ENCODE assay signal across 14 cellular contexts in the genomic region with DNA sequence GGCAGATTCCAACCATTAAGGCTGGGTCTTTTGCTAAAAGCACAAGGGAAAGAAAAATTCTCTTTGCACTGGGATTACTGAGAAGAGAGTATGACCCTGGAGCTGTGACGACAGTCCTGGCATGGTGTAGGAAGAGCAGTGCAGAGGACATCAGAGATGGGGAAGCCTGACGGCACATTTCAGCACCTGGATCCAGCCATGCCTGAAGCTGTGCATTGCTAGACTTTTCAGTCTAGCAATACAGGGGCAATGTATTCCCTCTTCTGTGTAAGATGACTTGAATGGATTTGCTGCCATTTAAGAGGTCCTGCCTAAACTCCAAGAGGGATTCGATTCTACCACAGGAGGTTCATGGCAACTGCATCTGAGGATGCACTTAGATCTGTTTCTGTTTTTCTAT. TPM values are rescaled to one million over a fixed set of nuclear protein-coding genes. Genes with fewer than 3 reads are reported as not detected.
DNase-seq lines count a peak whose midpoint lies in the region; ATAC-seq, FAIRE-seq and TF ChIP-seq lines count a peak whose summit lies in the region.
"Had no signal": no experiment of that assay in that cellular context is flagged by ENCODE, and none has a peak within 500 bp of the region (broad histone marks: within the 10 kb centered on the region; RNA-seq: fewer than 3 reads in every experiment).

No MANE protein-coding gene starts in this region.

- POLR2A ChIA-PET in H1 (lab: Charles Lee; ENCODE audit: partially characterized antibody), result interaction anchor here (0.9 to 2.5 kb wide), 7 partner anchors 9 to 74 kb away, joined by 3 to 11 read pairs (median 5); partner anchors contain the start of gene SQSTM1
- POLR2A ChIA-PET in activated CD4-positive, alpha-beta T cell treated with anti-CD3 and anti-CD28 coated beads for 36 hours (lab: Charles Lee), result no interaction called here

- H3K4me1 ChIP-seq in H1 (replicated peaks in 1 of 4; ENCODE audit: control insufficient read depth in 3 of 4, insufficient read depth in 4 of 4, low read length in 3 of 4), result no peaks in the 10 kb centered on the region; a peak in 1 of 7 replicates
- H3K4me1 ChIP-seq in osteoblast (ENCODE audit: insufficient read depth, low read length), result no peaks in the 10 kb centered on the region
- H3K4me1 ChIP-seq in gastroesophageal sphincter, result no peaks in the 10 kb centered on the region

- no peaks in the 10 kb centered on the region for H3K79me2 ChIP-seq in H1 (ENCODE audit: control insufficient read depth in 1 of 2, insufficient read depth in 2 of 2, low read length in 2 of 2)
- H3K79me2 ChIP-seq in osteoblast (ENCODE audit: insufficient read depth, low read length), result no peaks in the 10 kb centered on the region

- no peak overlapping the region for H4K8ac ChIP-seq in H1 (ENCODE audit: extremely low read depth, insufficient read depth, low read length)

- no peak overlapping the region for H3K4me2 ChIP-seq in H1 (ENCODE audit: insufficient read depth in 1 of 2, low read depth in 2 of 2, low read length in 2 of 2)
- H3K4me2 ChIP-seq in osteoblast (ENCODE audit: insufficient read depth, low read length), result no peak overlapping the region
- H3K4me2 ChIP-seq: BLaER1 had no signal

- H3K27me3 Mint-ChIP-seq in activated CD4-positive, alpha-beta T cell treated with anti-CD3 and anti-CD28 coated beads for 36 hours, result no peaks in the 10 kb centered on the region
- H3K27me3 Mint-ChIP-seq: CD4-positive, alpha-beta memory T cell had no signal

- CTCF ChIA-PET in H1 (lab: Charles Lee; ENCODE audit: partially characterized antibody), result interaction anchor here (0.9 to 8.0 kb wide), 17 partner anchors 9 to 69 kb away, joined by 3 to 67 read pairs (median 5); partner anchors contain the start of genes MRNIP and TBC1D9B
- CTCF ChIA-PET in activated CD4-positive, alpha-beta T cell treated with anti-CD3 and anti-CD28 coated beads for 36 hours (lab: Charles Lee), result interaction anchor here (0.9 to 1.6 kb wide), 2 partner anchors 9 to 69 kb away, joined by 4 to 9 read pairs; no protein-coding TSS in a partner anchor

- WGBS in H1 (ENCODE audit: extremely low coverage in 1 of 2, insufficient coverage in 1 of 2, insufficient read length in 1 of 2, insufficient replicate concordance in 2 of 2, low coverage in 1 of 2, low lambda C conversion rate in 2 of 2, missing lambda C conversion rate in 1 of 2), 2 experiments, result 90% methylated on average over 3 of the region's 3 CpGs; no CpG with 5 or more reads in 1 of the 2 experiments
- 90 to 96% methylated on average over 2 to 3 of the region's 3 CpGs for WGBS in gastroesophageal sphincter (ENCODE audit: low coverage in 1 of 2), 2 donors

- TF ChIP-seq POLR2A in H1 (IDR thresholded peaks at IDR 0.05; ENCODE audit: control extremely low read depth in 1 of 2, low read depth in 2 of 2, low read length in 2 of 2) (no peak), gastroesophageal sphincter (IDR thresholded peaks at IDR 0.05) (no peak)

- TF ChIP-seq RAD21 in H1 (IDR thresholded peaks at IDR 0.05 in 1 of 2, conservative IDR thresholded peaks at IDR 0.05 in 1 of 2; ENCODE audit: low read depth in 2 of 2, low read length in 2 of 2), result no peak

- no peak overlapping the region for H3K9ac ChIP-seq in H1 (replicated peaks in 1 of 4; ENCODE audit: extremely low read depth in 1 of 4, low read depth in 3 of 4, low read length in 3 of 4)
- H3K9ac ChIP-seq: BLaER1, GM23248 had no signal

- intact Hi-C loops in activated CD4-positive, alpha-beta T cell treated with anti-CD3 and anti-CD28 coated beads for 36 hours (cut with DNase I, micrococcal nuclease), result no loop called here

- H2AK5ac ChIP-seq in H1 (ENCODE audit: low read depth, low read length), result no peak overlapping the region

- H3K23ac ChIP-seq in H1 (ENCODE audit: insufficient read length), result no peak overlapping the region

- no peak overlapping the region for H3K27ac ChIP-seq in H1 (ENCODE audit: low read depth, low read length)
- no peak overlapping the region for H3K27ac ChIP-seq in osteoblast (ENCODE audit: low read depth, low read length)
- H3K27ac ChIP-seq in gastroesophageal sphincter, result no peak overlapping the region
- H3K27ac ChIP-seq: BLaER1, GM23248 had no signal

- H2BK5ac ChIP-seq in H1 (ENCODE audit: low read depth, low read length), result 0 out of 2 replicates have a peak overlapping the region, but pooled peaks have one; percentile 37

- no peak overlapping the region for H3K4ac ChIP-seq in H1 (replicated peaks; ENCODE audit: insufficient read length, low read depth, low read length)

- peak; percentile 12 for DNase-seq in 8988T
- DNase-seq in NAMALWA (ENCODE audit: low spot score), result peak; percentile 25
- no peak for DNase-seq in H1 (ENCODE audit: low read depth in 1 of 2, low spot score in 2 of 2)
- DNase-seq in osteoblast (ENCODE audit: insufficient read length, low spot score, missing footprints), result peak; percentile 58
- no peak for DNase-seq in activated CD4-positive, alpha-beta T cell treated with anti-CD3 and anti-CD28 coated beads for 36 hours
- DNase-seq: CD4-positive, alpha-beta memory T cell; GDM1; NCI-H187; NCI-H2107; SIG-M5 had no signal

- no peak overlapping the region for H4K5ac ChIP-seq in H1 (ENCODE audit: insufficient read length, low read depth, low read length)

- H3K4me3 ChIP-seq in H1 (ENCODE audit: extremely low read depth in 1 of 4, insufficient read depth in 2 of 4, low read depth in 3 of 4, low read length in 4 of 4) (no peak overlapping the region), osteoblast (ENCODE audit: insufficient read depth, low read length) (no peak overlapping the region), gastroesophageal sphincter (no peak overlapping the region)
- H3K4me3 ChIP-seq: BLaER1, GM23248 had no signal

- ATAC-seq in GM21381 (IDR thresholded peaks at IDR 0.05; ENCODE audit: unreplicated experiment) (no peak), gastroesophageal sphincter (no peak)
- ATAC-seq in activated CD4-positive, alpha-beta T cell treated with anti-CD3 and anti-CD28 coated beads for 36 hours, result no peak

- H3K4me3 Mint-ChIP-seq in activated CD4-positive, alpha-beta T cell treated with anti-CD3 and anti-CD28 coated beads for 36 hours, result no peak overlapping the region

- no peaks in the 10 kb centered on the region for H3K79me1 ChIP-seq in H1 (ENCODE audit: low read depth, low read length)

- H2BK120ac ChIP-seq in H1 (replicated peaks; ENCODE audit: low read depth, low read length), result no peak overlapping the region

- H3K56ac ChIP-seq in H1 (replicated peaks; ENCODE audit: insufficient read length, low read depth, low read length), result no peak overlapping the region

- H3K36me3 ChIP-seq in H1 (ENCODE audit: control insufficient read depth in 2 of 4, insufficient read depth in 4 of 4, low read length in 3 of 4) (peaks cover 3 to 15% (median 5%) of the 10 kb centered on the region in 4 experiments; a peak in 5 of 8 replicates), osteoblast (ENCODE audit: insufficient read depth, low read length) (peaks cover 63% of the 10 kb centered on the region), gastroesophageal sphincter (peaks cover 0 to 98% of the 10 kb centered on the region in 2 donors)

- TF ChIP-seq EP300 in H1 (IDR thresholded peaks at IDR 0.05; ENCODE audit: borderline replicate concordance in 1 of 2, low read depth in 2 of 2, low read length in 2 of 2) (no peak), gastroesophageal sphincter (IDR thresholded peaks at IDR 0.05) (no peak)

- no peak overlapping the region for H2BK15ac ChIP-seq in H1 (ENCODE audit: low read length)

- H3K4me1 Mint-ChIP-seq in activated CD4-positive, alpha-beta T cell treated with anti-CD3 and anti-CD28 coated beads for 36 hours, result peaks cover 2% of the 10 kb centered on the region
- H3K4me1 Mint-ChIP-seq: CD4-positive, alpha-beta memory T cell had no signal

- no peak overlapping the region for H3K27ac Mint-ChIP-seq in activated CD4-positive, alpha-beta T cell treated with anti-CD3 and anti-CD28 coated beads for 36 hours

- H4K20me1 ChIP-seq in H1 (replicated peaks in 1 of 2; ENCODE audit: control insufficient read depth in 1 of 2, insufficient read depth in 2 of 2, low read length in 2 of 2), result peaks cover 0 to 4% of the 10 kb centered on the region in 2 experiments
- no peaks in the 10 kb centered on the region for H4K20me1 ChIP-seq in osteoblast (ENCODE audit: insufficient read depth, low read length)
- H4K20me1 ChIP-seq: BLaER1 had no signal

- H3K23me2 ChIP-seq in H1 (ENCODE audit: low read depth, low read length), result no peaks in the 10 kb centered on the region

- H4K91ac ChIP-seq in H1 (replicated peaks; ENCODE audit: insufficient read length, low read length), result no peak overlapping the region

- no peaks in the 10 kb centered on the region for H3K27me3 ChIP-seq in H1 (replicated peaks in 1 of 4; ENCODE audit: control insufficient read depth in 3 of 4, extremely low read depth in 1 of 4, insufficient read depth in 3 of 4, low read length in 3 of 4)
- H3K27me3 ChIP-seq in osteoblast (ENCODE audit: insufficient read depth, low read length), result no peaks in the 10 kb centered on the region
- no peaks in the 10 kb centered on the region for H3K27me3 ChIP-seq in gastroesophageal sphincter
- H3K27me3 ChIP-seq: BLaER1 had no signal

- no peak for FAIRE-seq in H1 (lab: Jason Lieb, UNC)

- no peak overlapping the region for H2BK20ac ChIP-seq in H1 (ENCODE audit: low read length)

- H3K9me3 Mint-ChIP-seq in activated CD4-positive, alpha-beta T cell treated with anti-CD3 and anti-CD28 coated beads for 36 hours (ENCODE audit: low read depth), result no peaks in the 10 kb centered on the region
- H3K9me3 Mint-ChIP-seq: CD4-positive, alpha-beta memory T cell had no signal

- no peak overlapping the region for H3K18ac ChIP-seq in H1 (ENCODE audit: extremely low read depth, low read length)

- H2BK12ac ChIP-seq in H1 (ENCODE audit: low read depth, low read length), result no peak overlapping the region

- H3K9me3 ChIP-seq in H1 (ENCODE audit: insufficient read depth in 2 of 2, low read depth in 1 of 2, low read length in 1 of 2) (no peaks in the 10 kb centered on the region), osteoblast (ENCODE audit: low read depth, low read length) (no peaks in the 10 kb centered on the region), gastroesophageal sphincter (no peaks in the 10 kb centered on the region)
- H3K9me3 ChIP-seq: BLaER1 had no signal

- H2AFZ ChIP-seq in H1 (ENCODE audit: low read length) (no peak overlapping the region), osteoblast (ENCODE audit: low read length) (no peak overlapping the region)
- H2AFZ ChIP-seq: GM23248 had no signal

- TF ChIP-seq CTCF in H1 (IDR thresholded peaks at IDR 0.05; ENCODE audit: control extremely low read depth in 1 of 3, insufficient read depth in 1 of 3, low read depth in 1 of 3, low read length in 3 of 3), result no peak
- no peak for TF ChIP-seq CTCF in osteoblast (IDR thresholded peaks at IDR 0.05; ENCODE audit: extremely low read depth, low read depth, low read length)
- TF ChIP-seq CTCF in gastroesophageal sphincter (IDR thresholded peaks at IDR 0.05), result no peak

- H3K14ac ChIP-seq in H1 (ENCODE audit: insufficient read length), result no peak overlapping the region

- peaks cover 25% of the 10 kb centered on the region for H3K36me3 Mint-ChIP-seq in activated CD4-positive, alpha-beta T cell treated with anti-CD3 and anti-CD28 coated beads for 36 hours (ENCODE audit: low read depth)

RNA-seq across cellular contexts. Expression of gene MRNIP, which starts 12.3 kb away (rescaled TPM):
- total RNA-seq in H1 (2021; fragmentation: NEBNext Ultra II Directional; extraction: Animal tissue kit (Norgen Biotek cat#: 25700)), result 22.2 and 29.6 TPM in 2 replicates
- polyA plus RNA-seq in H1 (2011; rRNA removed), result 29.6 and 42.5 TPM in 2 replicates
- 41.4 TPM for polyA plus RNA-seq in H1 (2011; cell fraction: cytosol; rRNA removed)
- 213 TPM for polyA plus RNA-seq in H1 (2011; cell fraction: nucleus; rRNA removed)
- polyA plus RNA-seq in H1 (2012, experiment 1 of 2), result 28.3 to 30.2 TPM (median 29.2 TPM) in 4 replicates
- polyA plus RNA-seq in H1 (2012, experiment 2 of 2), result 10.6 TPM
- 27.2 TPM for polyA plus RNA-seq in H1 (2013, experiment 1 of 2)
- polyA plus RNA-seq in H1 (2013, experiment 2 of 2), result 24.3 TPM
- polyA minus RNA-seq in H1 (2011; rRNA and poly(A)+ RNA removed), result 21.4 and 22.4 TPM in 2 replicates
- polyA minus RNA-seq in H1 (2011; cell fraction: cytosol; rRNA and poly(A)+ RNA removed), result 10.3 TPM
- 30.9 TPM for polyA minus RNA-seq in H1 (2011; cell fraction: nucleus; rRNA and poly(A)+ RNA removed)
- 10.1 and 12.7 TPM in 2 replicates for total RNA-seq in osteoblast
- 10 to 100 TPM; 17.9 to 50.6 (median 34.3) TPM for total RNA-seq in gastroesophageal sphincter
- 10 to 100 TPM; 19.4 to 19.7 TPM for total RNA-seq in activated CD4-positive, alpha-beta T cell treated with anti-CD3 and anti-CD28 coated beads for 36 hours

RNA-seq across cellular contexts. Expression of gene TBC1D9B, which starts 36.7 kb away (rescaled TPM):
- 49.9 and 57.1 TPM in 2 replicates for total RNA-seq in H1 (2021; fragmentation: NEBNext Ultra II Directional; extraction: Animal tissue kit (Norgen Biotek cat#: 25700))
- 33.6 and 46.3 TPM in 2 replicates for polyA plus RNA-seq in H1 (2011; rRNA removed)
- 43.4 TPM for polyA plus RNA-seq in H1 (2011; cell fraction: cytosol; rRNA removed)
- 231 TPM for polyA plus RNA-seq in H1 (2011; cell fraction: nucleus; rRNA removed)
- polyA plus RNA-seq in H1 (2012, experiment 1 of 2), result 38.8 to 53.8 TPM (median 48.2 TPM) in 4 replicates
- 35.0 TPM for polyA plus RNA-seq in H1 (2012, experiment 2 of 2)
- polyA plus RNA-seq in H1 (2013, experiment 1 of 2), result 32.9 TPM
- 34.5 TPM for polyA plus RNA-seq in H1 (2013, experiment 2 of 2)
- 43.7 and 44.0 TPM in 2 replicates for polyA minus RNA-seq in H1 (2011; rRNA and poly(A)+ RNA removed)
- 30.5 TPM for polyA minus RNA-seq in H1 (2011; cell fraction: cytosol; rRNA and poly(A)+ RNA removed)
- 60.0 TPM for polyA minus RNA-seq in H1 (2011; cell fraction: nucleus; rRNA and poly(A)+ RNA removed)
- total RNA-seq in osteoblast (89.4 and 90.2 TPM in 2 replicates), gastroesophageal sphincter (100 to 1,000 TPM in 2 of 4 donors, 10 to 100 TPM in 2; 58.8 to 439 (median 212) TPM)
- 100 to 1,000 TPM; 103 to 121 TPM for total RNA-seq in activated CD4-positive, alpha-beta T cell treated with anti-CD3 and anti-CD28 coated beads for 36 hours

RNA-seq across cellular contexts. Expression of gene SQSTM1, which starts 50.2 kb away (rescaled TPM):
- 98.6 and 110 TPM in 2 replicates for total RNA-seq in H1 (2021; fragmentation: NEBNext Ultra II Directional; extraction: Animal tissue kit (Norgen Biotek cat#: 25700))
- polyA plus RNA-seq in H1 (2011; rRNA removed), result 70.6 and 78.6 TPM in 2 replicates
- 63.7 TPM for polyA plus RNA-seq in H1 (2011; cell fraction: cytosol; rRNA removed)
- polyA plus RNA-seq in H1 (2011; cell fraction: nucleus; rRNA removed), result 97.6 TPM
- 73.2 to 115 TPM (median 98.8 TPM) in 4 replicates for polyA plus RNA-seq in H1 (2012, experiment 1 of 2)
- 98.7 TPM for polyA plus RNA-seq in H1 (2012, experiment 2 of 2)
- polyA plus RNA-seq in H1 (2013, experiment 1 of 2), result 54.2 TPM
- 53.0 TPM for polyA plus RNA-seq in H1 (2013, experiment 2 of 2)
- polyA minus RNA-seq in H1 (2011; rRNA and poly(A)+ RNA removed), result 39.1 and 39.8 TPM in 2 replicates
- polyA minus RNA-seq in H1 (2011; cell fraction: cytosol; rRNA and poly(A)+ RNA removed), result 125 TPM
- polyA minus RNA-seq in H1 (2011; cell fraction: nucleus; rRNA and poly(A)+ RNA removed), result 167 TPM
- total RNA-seq in osteoblast (826 and 992 TPM in 2 replicates), gastroesophageal sphincter (100 to 1,000 TPM; 305 to 485 (median 408) TPM)
- total RNA-seq in activated CD4-positive, alpha-beta T cell treated with anti-CD3 and anti-CD28 coated beads for 36 hours, result 10 to 100 TPM; 70.6 to 87.6 TPM

Comparison
In these comparisons a context has a peak if more than half of its experiments do, and no peak if none do; other contexts are left out.
1. DNase-seq: peak in 8988T (single experiment), NAMALWA (single experiment) and osteoblast (single experiment); none in H1 (0 of 2) and activated CD4-positive, alpha-beta T cell treated with anti-CD3 and anti-CD28 coated beads for 36 hours (single experiment).